Comparison of ENCODE assay signal across 8 cellular contexts in genomic region chr6:29631860-29632731, GRCh38. TPM values are rescaled to one million over a fixed set of nuclear protein-coding genes. Genes with fewer than 3 reads are reported as not detected.
DNase-seq lines count a peak whose midpoint lies in the region; ATAC-seq, FAIRE-seq and TF ChIP-seq lines count a peak whose summit lies in the region.

No MANE protein-coding gene starts in this region.

- peak overlapping the region; percentile 56 for H3K9ac ChIP-seq in keratinocyte (ENCODE audit: control insufficient read depth, extremely low read depth, insufficient read depth, low read length)

- intact Hi-C loops in A673 (cut with micrococcal nuclease; ENCODE audit: unreplicated experiment), result no loop called here

- H3K4me3 ChIP-seq in A673 (ENCODE audit: low read depth, low read length, poor library complexity, severe bottlenecking) (peak overlapping the region; percentile 84), WI38 (ENCODE audit: low read depth, low read length) (peak overlapping the region; percentile 72), cardiac fibroblast (replicated peaks in 1 of 2; ENCODE audit: low read depth in 2 of 2, low read length in 2 of 2) (peak overlapping the region; percentile 63 to 69), keratinocyte (ENCODE audit: control insufficient read depth in 2 of 3, extremely low read depth in 1 of 3, insufficient read depth in 2 of 3, low read depth in 1 of 3, low read length in 3 of 3) (peak overlapping the region; percentile 57 to 83 (median 69))

- no peaks in the 10 kb centered on the region for H3K9me1 ChIP-seq in keratinocyte (ENCODE audit: control insufficient read depth, extremely low read depth, insufficient read depth, low read length)

- H3K9me3 ChIP-seq in A673 (ENCODE audit: low read depth, low read length, poor library complexity, severe bottlenecking), result no peaks in the 10 kb centered on the region
- H3K9me3 ChIP-seq in keratinocyte (ENCODE audit: control insufficient read depth, low read depth, low read length), result no peaks in the 10 kb centered on the region

- peak overlapping the region; percentile 37 for H2AFZ ChIP-seq in keratinocyte (ENCODE audit: control insufficient read depth, low read length)

- TSS peak; percentile 45 for BruUV-seq in A673 (replicated peaks; lab: Mats Ljungman, UMichigan)

- CTCF ChIA-PET in A673 (lab: Charles Lee), result interaction anchor here (0.6 to 2.0 kb wide), 4 partner anchors 17 to 406 kb away, joined by 3 to 15 read pairs (median 6); no protein-coding TSS in a partner anchor

- no peak for TF ChIP-seq CTCF in A673 (conservative IDR thresholded peaks at IDR 0.05; ENCODE audit: low read depth, low read length)
- TF ChIP-seq CTCF in WI38 (IDR thresholded peaks at IDR 0.05; ENCODE audit: low read depth, low read length), result no peak
- TF ChIP-seq CTCF in cardiac fibroblast (IDR thresholded peaks at IDR 0.05; ENCODE audit: low read depth, low read length), result no peak
- no peak for TF ChIP-seq CTCF in keratinocyte (optimal IDR thresholded peaks at IDR 0.05 in 1 of 3, IDR thresholded peaks at IDR 0.05 in 1 of 3, conservative IDR thresholded peaks at IDR 0.05 in 1 of 3; ENCODE audit: extremely low read depth in 1 of 3, insufficient read depth in 2 of 3, low read length in 3 of 3)

- POLR2A ChIA-PET in A673 (lab: Charles Lee; ENCODE audit: low non-redundant PET), result no interaction called here

- peak; percentile 30 for ATAC-seq in GM19372 (IDR thresholded peaks at IDR 0.05; ENCODE audit: low read depth, unreplicated experiment)
- ATAC-seq in HG03354 (IDR thresholded peaks at IDR 0.05; ENCODE audit: poor library complexity, severe bottlenecking, unreplicated experiment), result no peak

- H3K36me3 ChIP-seq in A673 (ENCODE audit: insufficient read depth, low read length, poor library complexity, severe bottlenecking) (no peaks in the 10 kb centered on the region), keratinocyte (ENCODE audit: control insufficient read depth in 2 of 2, extremely low read depth in 1 of 2, insufficient read depth in 2 of 2, low read length in 2 of 2) (peaks cover 0 to 2% of the 10 kb centered on the region in 2 experiments)

- DNase-seq in A673 (ENCODE audit: low spot score) (peak; percentile 82), LoVo (ENCODE audit: low spot score) (peak; percentile 22), cardiac fibroblast (ENCODE audit: low read depth in 2 of 2) (peak; percentile 51 to 78), keratinocyte (ENCODE audit: low read depth, low spot score) (no peak)
- peak; percentile 23 to 29 for DNase-seq in stimulated activated CD4-positive, alpha-beta T cell treated with anti-CD3 and anti-CD28 coated beads, Interleukin-15, amount 100 ng/mL, for 1 hour (ENCODE audit: low read depth in 1 of 2, low spot score in 1 of 2)

- no peak for FAIRE-seq in keratinocyte (lab: Jason Lieb, UNC)

- dilution Hi-C loops in keratinocyte (cut with MboI; ENCODE audit: extremely low pct_ligation_motif_present, low sequenced_read_pairs), result no loop called here

- H3K27ac ChIP-seq in A673 (ENCODE audit: low read depth, low read length, poor library complexity, severe bottlenecking) (peak overlapping the region; percentile 77), keratinocyte (ENCODE audit: control insufficient read depth, insufficient read depth, low read length) (no peak overlapping the region)

- H3K79me2 ChIP-seq in keratinocyte (ENCODE audit: control insufficient read depth, insufficient read depth, low read length), result peaks cover 4% of the 10 kb centered on the region

- H3K27me3 ChIP-seq in A673 (replicated peaks; ENCODE audit: insufficient read depth, low read depth, low read length, poor library complexity), result no peaks in the 10 kb centered on the region
- H3K27me3 ChIP-seq in keratinocyte (ENCODE audit: control insufficient read depth, extremely low read depth, insufficient read depth, low read length), result no peaks in the 10 kb centered on the region

- no peaks in the 10 kb centered on the region for H4K20me1 ChIP-seq in keratinocyte (ENCODE audit: control insufficient read depth, extremely low read depth, insufficient read depth, low read length)

- H3K4me1 ChIP-seq in A673 (ENCODE audit: insufficient read depth, low read length, poor library complexity, severe bottlenecking) (peaks cover 35% of the 10 kb centered on the region), keratinocyte (ENCODE audit: control insufficient read depth, extremely low read depth, insufficient read depth, low read length) (peaks cover 20% of the 10 kb centered on the region)

- peak overlapping the region; percentile 85 for H3K4me2 ChIP-seq in keratinocyte (ENCODE audit: control insufficient read depth, extremely low read depth, insufficient read depth, low read depth, low read length)

RNA-seq across cellular contexts. Expression of gene GABBR1, which starts 0.9 kb away (rescaled TPM):
- total RNA-seq in A673 (2021), result 72.4 and 81.3 TPM in 2 replicates
- polyA plus RNA-seq in keratinocyte, result 10.4 to 18.9 TPM (median 18.9 TPM) in 3 replicates
- 4.6 TPM for polyA plus RNA-seq in keratinocyte (2011; ENCODE audit: low read depth)
- 4.7 and 5.5 TPM in 2 replicates for polyA plus RNA-seq in keratinocyte (2011; cell fraction: cytosol; rRNA removed)
- polyA plus RNA-seq in keratinocyte (2011; cell fraction: nucleus; rRNA removed), result 139 and 170 TPM in 2 replicates
- polyA plus RNA-seq in keratinocyte (2012; ENCODE audit: low replicate concordance), result 11.4 and 12.9 TPM in 2 replicates
- polyA minus RNA-seq in keratinocyte, result 13.0 to 36.7 TPM (median 16.0 TPM) in 3 replicates
- polyA minus RNA-seq in keratinocyte (2011; cell fraction: cytosol; rRNA and poly(A)+ RNA removed), result 2.7 TPM
- 24.5 and 31.4 TPM in 2 replicates for polyA minus RNA-seq in keratinocyte (2011; cell fraction: nucleus; rRNA and poly(A)+ RNA removed)

RNA-seq across cellular contexts. Expression of gene MOG, which starts 24.8 kb away (rescaled TPM):
- total RNA-seq in A673 (2021), result not detected in 2 replicates
- polyA plus RNA-seq in keratinocyte, result not detected in 3 replicates
- polyA plus RNA-seq in keratinocyte (2011; ENCODE audit: low read depth), result not detected
- not detected in 2 replicates for polyA plus RNA-seq in keratinocyte (2011; cell fraction: cytosol; rRNA removed)
- polyA plus RNA-seq in keratinocyte (2011; cell fraction: nucleus; rRNA removed), result not detected in 2 replicates
- 0.11 and 0.14 TPM in 2 replicates for polyA plus RNA-seq in keratinocyte (2012; ENCODE audit: low replicate concordance)
- not detected in 3 replicates for polyA minus RNA-seq in keratinocyte
- polyA minus RNA-seq in keratinocyte (2011; cell fraction: cytosol; rRNA and poly(A)+ RNA removed), result not detected
- polyA minus RNA-seq in keratinocyte (2011; cell fraction: nucleus; rRNA and poly(A)+ RNA removed), result not detected in 2 replicates

RNA-seq across cellular contexts. Expression of gene OR2H2, which starts 47.2 kb away (rescaled TPM):
- total RNA-seq in A673 (2021), result not detected in 2 replicates
- not detected in 3 replicates for polyA plus RNA-seq in keratinocyte
- polyA plus RNA-seq in keratinocyte (2011; ENCODE audit: low read depth), result not detected
- polyA plus RNA-seq in keratinocyte (2011; cell fraction: cytosol; rRNA removed), result not detected in 2 replicates
- not detected in 2 replicates for polyA plus RNA-seq in keratinocyte (2011; cell fraction: nucleus; rRNA removed)
- polyA plus RNA-seq in keratinocyte (2012; ENCODE audit: low replicate concordance), result 0.25 TPM in 1 of 2 replicates, not detected in the other
- not detected in 3 replicates for polyA minus RNA-seq in keratinocyte
- polyA minus RNA-seq in keratinocyte (2011; cell fraction: cytosol; rRNA and poly(A)+ RNA removed), result not detected
- polyA minus RNA-seq in keratinocyte (2011; cell fraction: nucleus; rRNA and poly(A)+ RNA removed), result not detected in 2 replicates

RNA-seq across cellular contexts. Expression of gene ZFP57, which starts 48.9 kb away (rescaled TPM):
- not detected in 2 replicates for total RNA-seq in A673 (2021)
- polyA plus RNA-seq in keratinocyte, result 17.4 to 26.3 TPM (median 22.5 TPM) in 3 replicates
- polyA plus RNA-seq in keratinocyte (2011; ENCODE audit: low read depth), result 2.8 TPM
- polyA plus RNA-seq in keratinocyte (2011; cell fraction: cytosol; rRNA removed), result 21.5 and 22.4 TPM in 2 replicates
- 37.8 and 49.7 TPM in 2 replicates for polyA plus RNA-seq in keratinocyte (2011; cell fraction: nucleus; rRNA removed)
- 3.6 and 15.0 TPM in 2 replicates for polyA plus RNA-seq in keratinocyte (2012; ENCODE audit: low replicate concordance)
- 22.3 to 33.2 TPM (median 25.4 TPM) in 3 replicates for polyA minus RNA-seq in keratinocyte
- polyA minus RNA-seq in keratinocyte (2011; cell fraction: cytosol; rRNA and poly(A)+ RNA removed), result 12.3 TPM
- polyA minus RNA-seq in keratinocyte (2011; cell fraction: nucleus; rRNA and poly(A)+ RNA removed), result 9.1 and 13.4 TPM in 2 replicates
